11 cellular contexts compared by ENCODE assay signal in the genomic region with DNA sequence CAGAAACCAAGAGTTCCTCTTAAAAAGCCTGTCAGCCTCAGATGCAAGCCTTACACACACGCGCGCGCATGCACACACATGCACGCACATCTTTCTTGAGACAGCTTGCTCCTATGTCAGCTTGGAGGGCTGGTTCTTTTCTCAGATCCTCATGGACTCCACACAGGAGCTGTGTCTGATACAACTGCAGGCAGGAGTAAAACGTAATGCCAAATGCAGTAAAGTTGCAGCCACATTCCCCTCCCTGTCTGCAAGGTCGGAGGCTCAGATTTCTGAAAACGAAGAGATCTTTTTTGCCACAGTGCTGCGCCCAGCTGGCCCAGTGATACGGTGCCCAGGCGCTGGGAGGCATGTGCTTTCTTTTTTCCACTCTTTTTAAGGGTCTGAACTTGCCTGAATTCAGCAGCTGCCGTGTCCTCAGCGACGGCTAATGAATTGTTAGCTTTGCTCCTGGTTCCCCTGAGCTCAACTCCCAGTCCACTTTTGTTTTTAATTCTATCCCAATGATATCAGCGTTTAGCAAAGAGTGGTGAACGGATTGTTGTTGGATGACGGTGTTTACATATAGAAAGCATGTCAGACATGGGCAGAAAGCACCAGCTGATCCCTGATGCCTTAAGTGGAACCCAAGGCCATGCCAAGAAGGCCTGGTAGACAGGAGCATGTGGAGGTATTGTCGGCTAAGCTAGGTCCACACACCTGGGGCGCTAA.
DNase-seq lines count a peak whose midpoint lies in the region; ATAC-seq and TF ChIP-seq lines count a peak whose summit lies in the region.
"Had no signal": no experiment of that assay in that cellular context is flagged by ENCODE, and none has a peak within 500 bp of the region (broad histone marks: within the 10 kb centered on the region; RNA-seq: fewer than 3 reads in every experiment).

No MANE protein-coding gene starts in this region.

- peaks cover 12% of the 10 kb centered on the region for H3K36me3 Mint-ChIP-seq in activated CD8-positive, alpha-beta T cell treated with anti-CD3 and anti-CD28 coated beads for 36 hours (ENCODE audit: low read depth)

- H3K9me3 ChIP-seq in fibroblast of lung (ENCODE audit: control insufficient read depth, insufficient read depth, low read depth, low read length) (no peaks in the 10 kb centered on the region), sigmoid colon (no peaks in the 10 kb centered on the region)

- no peak overlapping the region for H3K4me3 Mint-ChIP-seq in activated CD8-positive, alpha-beta T cell treated with anti-CD3 and anti-CD28 coated beads for 36 hours

- H3K4me3 ChIP-seq in fibroblast of lung (replicated peaks in 1 of 4; ENCODE audit: control extremely low read depth in 1 of 4, insufficient read depth in 1 of 4, low read depth in 3 of 4, low read length in 4 of 4) (peak overlapping the region in 3 of 4 experiments; percentile 17 to 31 (median 25)), sigmoid colon (peak overlapping the region in 3 of 4 donors; percentile 28 to 40 (median 39))

- no peak overlapping the region for H3K27ac Mint-ChIP-seq in activated CD8-positive, alpha-beta T cell treated with anti-CD3 and anti-CD28 coated beads for 36 hours

- H3K79me2 ChIP-seq in fibroblast of lung (ENCODE audit: control insufficient read depth, insufficient read depth, low read length): no peaks in the 10 kb centered on the region

- peaks cover 30% of the 10 kb centered on the region for H3K4me1 Mint-ChIP-seq in activated CD8-positive, alpha-beta T cell treated with anti-CD3 and anti-CD28 coated beads for 36 hours (ENCODE audit: low read depth)

- no peak for ATAC-seq in activated CD8-positive, alpha-beta T cell treated with anti-CD3 and anti-CD28 coated beads for 36 hours
- no peak for ATAC-seq in GM21390 (IDR thresholded peaks at IDR 0.05; ENCODE audit: unreplicated experiment)
- ATAC-seq in HG02678 (IDR thresholded peaks at IDR 0.05; ENCODE audit: unreplicated experiment): no peak

- no peaks in the 10 kb centered on the region for H3K36me3 ChIP-seq in fibroblast of lung (ENCODE audit: control insufficient read depth, insufficient read depth, low read length)
- no peaks in the 10 kb centered on the region for H3K36me3 ChIP-seq in sigmoid colon

- 78 to 88% methylated on average over 19 of the region's 19 CpGs for WGBS in sigmoid colon, 2 donors

- peak overlapping the region; percentile 37 for H2AFZ ChIP-seq in fibroblast of lung (ENCODE audit: low read length)

- no peaks in the 10 kb centered on the region for H3K27me3 Mint-ChIP-seq in activated CD8-positive, alpha-beta T cell treated with anti-CD3 and anti-CD28 coated beads for 36 hours

- H3K4me2 ChIP-seq in fibroblast of lung (ENCODE audit: extremely low read depth, insufficient read depth, low read length): peak overlapping the region; percentile 87

- no peak for TF ChIP-seq EP300 in sigmoid colon (IDR thresholded peaks at IDR 0.05)

- no peaks in the 10 kb centered on the region for H4K20me1 ChIP-seq in fibroblast of lung (ENCODE audit: control insufficient read depth, extremely low read depth, insufficient read depth, low read length)

- POLR2A ChIA-PET in activated CD8-positive, alpha-beta T cell treated with anti-CD3 and anti-CD28 coated beads for 36 hours (lab: Charles Lee): interaction anchor here (1.0 kb wide), 1 partner anchor 14 kb away, joined by 3 read pairs; no protein-coding TSS in a partner anchor

- intact Hi-C loops in sigmoid colon (cut with DNase I): no loop called here
- intact Hi-C loops in activated CD8-positive, alpha-beta T cell treated with anti-CD3 and anti-CD28 coated beads for 36 hours (cut with micrococcal nuclease): no loop called here

- H3K27me3 ChIP-seq in fibroblast of lung (ENCODE audit: control insufficient read depth, insufficient read depth, low read length) (no peaks in the 10 kb centered on the region), sigmoid colon (no peaks in the 10 kb centered on the region)

- in situ Hi-C loops in G401 (cut with HindIII; ENCODE audit: low sequenced_read_pairs): no loop called here

- no peaks in the 10 kb centered on the region for H3K9me3 Mint-ChIP-seq in activated CD8-positive, alpha-beta T cell treated with anti-CD3 and anti-CD28 coated beads for 36 hours

- TF ChIP-seq CTCF in fibroblast of lung (conservative IDR thresholded peaks at IDR 0.05 in 1 of 2, IDR thresholded peaks at IDR 0.05 in 1 of 2; ENCODE audit: low read depth in 1 of 2, low read length in 2 of 2) (no peak), sigmoid colon (IDR thresholded peaks at IDR 0.05) (no peak)
- TF ChIP-seq CTCF in activated CD8-positive, alpha-beta T cell treated with anti-CD3 and anti-CD28 coated beads for 36 hours (IDR thresholded peaks at IDR 0.05): no peak

- peak overlapping the region; percentile 17 for H3K27ac ChIP-seq in fibroblast of lung (ENCODE audit: insufficient read depth, low read length)
- peak overlapping the region in 3 of 4 donors; percentile 36 to 73 (median 62) for H3K27ac ChIP-seq in sigmoid colon

- TF ChIP-seq POLR2A in sigmoid colon (IDR thresholded peaks at IDR 0.05): no peak

- CTCF ChIA-PET in activated CD8-positive, alpha-beta T cell treated with anti-CD3 and anti-CD28 coated beads for 36 hours (lab: Charles Lee): no interaction called here

- DNase-seq in G401 (ENCODE audit: low spot score): peak; percentile 85
- peak; percentile 37 to 70 for DNase-seq in NCI-H446 (lab: John Stamatoyannopoulos, UW)
- DNase-seq in fibroblast of lung (ENCODE audit: low read depth in 2 of 2): peak; percentile 52 to 53
- DNase-seq in sigmoid colon: no peak
- no peak for DNase-seq in GOT3 (lab: John Stamatoyannopoulos, UW)
- no peak for DNase-seq in activated CD8-positive, alpha-beta T cell treated with anti-CD3 and anti-CD28 coated beads for 36 hours
- DNase-seq: effector CD8-positive, alpha-beta T cell; kidney; small intestine had no signal

- H3K4me1 ChIP-seq in fibroblast of lung (ENCODE audit: control insufficient read depth, extremely low read depth, insufficient read depth, low read length): no peaks in the 10 kb centered on the region
- peaks cover 0 to 19% (median 9%) of the 10 kb centered on the region in 4 donors for H3K4me1 ChIP-seq in sigmoid colon

- H3K9ac ChIP-seq in fibroblast of lung (ENCODE audit: insufficient read depth, low read length): no peak overlapping the region

Comparison
In these comparisons a context has a peak if more than half of its experiments do, and no peak if none do; other contexts are left out.
1. DNase-seq: peak in G401 (single experiment), NCI-H446 (2 of 2) and fibroblast of lung (2 of 2); none in sigmoid colon (single experiment), GOT3 (single experiment) and activated CD8-positive, alpha-beta T cell treated with anti-CD3 and anti-CD28 coated beads for 36 hours (single experiment).